Comparison of ENCODE assay signal across 2 cellular contexts in genomic region chr9:93087971-93088655, GRCh38.
TF ChIP-seq lines count a peak whose summit lies in the region.

No MANE protein-coding gene starts in this region.

TF ChIP-seq in SK-N-SH, 30 proteins besides CTCF, POLR2A, EP300 and RAD21 (continued from another document):
- TF ChIP-seq USF2 (IDR thresholded peaks at IDR 0.05; ENCODE audit: borderline replicate concordance, low read depth, low read length), result no peak
- no peak for TF ChIP-seq IRF3 (IDR thresholded peaks at IDR 0.05; ENCODE audit: low read depth, low read length)
- TF ChIP-seq YY1 (IDR thresholded peaks at IDR 0.05; ENCODE audit: low read depth), result no peak
- TF ChIP-seq EZH2phosphoT487 (IDR thresholded peaks at IDR 0.05; ENCODE audit: borderline replicate concordance, low read depth), result no peak
- TF ChIP-seq JUND (IDR thresholded peaks at IDR 0.05), result no peak
- TF ChIP-seq FOXM1 (IDR thresholded peaks at IDR 0.05; ENCODE audit: low read depth), result no peak

TF ChIP-seq in SK-N-SH treated with all-trans-retinoic acid at 6 μM for 48 hours, 23 proteins besides CTCF, POLR2A, EP300 and RAD21 (continued from another document):
- no peak for TF ChIP-seq TOX (CRISPR knock-in tag; IDR thresholded peaks at IDR 0.05; ENCODE audit: borderline replicate concordance)
